In the genomic region with DNA sequence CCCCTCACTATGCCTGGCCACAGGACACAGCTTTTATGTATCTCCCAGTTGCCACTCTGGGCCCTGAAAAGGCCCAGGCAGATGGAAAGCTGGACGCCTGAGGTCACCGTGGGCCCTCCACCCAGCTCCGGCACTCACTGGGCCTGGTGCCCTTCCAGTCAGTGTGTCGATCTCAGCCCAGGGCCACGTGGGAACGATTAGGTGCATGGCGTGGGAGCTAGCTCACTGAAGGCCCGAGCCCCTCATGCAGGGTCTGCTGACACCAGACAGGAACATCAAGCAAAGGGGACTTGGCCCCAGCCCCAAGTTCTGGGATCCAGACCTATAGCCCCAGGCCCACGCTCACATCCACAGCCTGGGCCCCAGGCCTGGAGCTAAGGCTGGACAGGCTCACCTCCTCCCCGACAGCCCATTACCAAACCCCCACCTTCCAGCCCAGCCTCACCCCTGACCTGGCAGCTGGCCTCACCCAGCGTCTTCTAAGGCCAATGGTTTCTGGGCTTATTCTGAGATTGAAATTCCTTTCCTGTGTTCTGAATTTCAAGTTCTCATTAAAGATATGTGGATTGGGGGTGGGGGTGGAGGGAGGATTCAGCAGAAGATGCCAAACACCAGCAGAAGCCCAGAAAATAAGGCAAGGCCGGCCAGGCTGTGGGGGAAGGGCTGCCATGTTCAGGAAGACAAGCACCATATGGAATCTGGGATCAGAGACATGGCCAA, we compare ENCODE assay signal across 12 cellular contexts.
DNase-seq lines count a peak whose midpoint lies in the region; TF ChIP-seq lines count a peak whose summit lies in the region.
"Had no signal": no experiment of that assay in that cellular context is flagged by ENCODE, and none has a peak within 500 bp of the region (broad histone marks: within the 10 kb centered on the region; RNA-seq: fewer than 3 reads in every experiment).

No MANE protein-coding gene starts in this region.

- H3K9me2 ChIP-seq in MM.1S (replicated peaks; ENCODE audit: insufficient read depth, low read length), result no peaks in the 10 kb centered on the region

- no peak overlapping the region for H2AFZ ChIP-seq in MM.1S (ENCODE audit: low read length)

- no peaks in the 10 kb centered on the region for H4K20me1 ChIP-seq in MM.1S (ENCODE audit: insufficient read depth, low read length)

- POLR2A ChIA-PET in activated CD4-positive, alpha-beta memory T cell treated with anti-CD3 and anti-CD28 coated beads, Interleukin-2, amount 10 ng/mL, durations not matched to agents 7 days and 5 days (lab: Charles Lee), result no interaction called here

- no peak for TF ChIP-seq CTCF in brain (conservative IDR thresholded peaks at IDR 0.05)
- no peak for TF ChIP-seq CTCF in MM.1S (IDR thresholded peaks at IDR 0.05; ENCODE audit: low read length)

- peak overlapping the region in 1 of 5 experiments; percentile 39 for H3K4me3 Mint-ChIP-seq in brain
- no peak overlapping the region for H3K4me3 Mint-ChIP-seq in activated CD4-positive, alpha-beta memory T cell treated with anti-CD3 and anti-CD28 coated beads, Interleukin-2, amount 10 ng/mL, durations not matched to agents 7 days and 5 days
- H3K4me3 Mint-ChIP-seq: activated CD4-positive, alpha-beta T cell treated with anti-CD3 and anti-CD28 coated beads for 36 hours; stimulated activated naive CD8-positive, alpha-beta T cell treated with anti-CD3 and anti-CD28 coated beads, Interleukin-15, amount 100 ng/mL, for 72 hours had no signal

- DNase-seq in EL (peak; percentile 49), iris pigment epithelial cell (ENCODE audit: low read depth) (peak; percentile 30), KBM-7 (no peak), epidermal melanocyte (ENCODE audit: insufficient read length, low spot score) (no peak), MM.1S (no peak)
- DNase-seq in activated CD4-positive, alpha-beta memory T cell treated with anti-CD3 and anti-CD28 coated beads, Interleukin-2, amount 10 ng/mL, durations not matched to agents 7 days and 5 days, result no peak
- DNase-seq: activated CD4-positive, alpha-beta T cell treated with anti-CD3 and anti-CD28 coated beads for 36 hours; MV-4-11; SHP77 treated with DMSO at 0.1 percent for 48 hours; stimulated activated naive CD8-positive, alpha-beta T cell treated with anti-CD3 and anti-CD28 coated beads, Interleukin-15, amount 100 ng/mL, for 72 hours had no signal

- H3K27me3 ChIP-seq in skeletal muscle tissue (ENCODE audit: control insufficient read depth in 3 of 3, insufficient read depth in 3 of 3, low read length in 3 of 3) (peaks cover 0 to 2% (median 0%) of the 10 kb centered on the region in 3 donors), MM.1S (replicated peaks; ENCODE audit: insufficient read depth, low read length) (no peaks in the 10 kb centered on the region)

- H3K9ac ChIP-seq in skeletal muscle tissue (ENCODE audit: low read depth in 1 of 3, low read length in 3 of 3) (peak overlapping the region in 1 of 3 donors; percentile 16), MM.1S (ENCODE audit: low read length) (no peak overlapping the region)

- H3K9me3 Mint-ChIP-seq in brain, result peaks cover 0 to 5% (median 0%) of the 10 kb centered on the region in 5 experiments
- H3K9me3 Mint-ChIP-seq in activated CD4-positive, alpha-beta memory T cell treated with anti-CD3 and anti-CD28 coated beads, Interleukin-2, amount 10 ng/mL, durations not matched to agents 7 days and 5 days, result no peaks in the 10 kb centered on the region
- H3K9me3 Mint-ChIP-seq: stimulated activated naive CD8-positive, alpha-beta T cell treated with anti-CD3 and anti-CD28 coated beads, Interleukin-15, amount 100 ng/mL, for 72 hours had no signal

- H3K4me3 ChIP-seq in skeletal muscle tissue (ENCODE audit: low read length in 3 of 3) (no peak overlapping the region), MM.1S (ENCODE audit: low read length) (no peak overlapping the region)

- H3K4me2 ChIP-seq in MM.1S (ENCODE audit: low read depth, low read length), result no peak overlapping the region

- CTCF ChIA-PET in activated CD4-positive, alpha-beta memory T cell treated with anti-CD3 and anti-CD28 coated beads, Interleukin-2, amount 10 ng/mL, durations not matched to agents 7 days and 5 days (lab: Charles Lee), result no interaction called here

- H3F3A ChIP-seq in MM.1S (ENCODE audit: insufficient read depth, low read length), result no peaks in the 10 kb centered on the region

- H3K9me3 ChIP-seq in skeletal muscle tissue (ENCODE audit: control insufficient read depth in 3 of 3, low read length in 3 of 3) (no peaks in the 10 kb centered on the region), MM.1S (replicated peaks; ENCODE audit: insufficient read depth, low read length) (no peaks in the 10 kb centered on the region)

- H3K36me3 ChIP-seq in skeletal muscle tissue (ENCODE audit: control insufficient read depth in 3 of 3, insufficient read depth in 3 of 3, low read length in 3 of 3) (no peaks in the 10 kb centered on the region), MM.1S (replicated peaks; ENCODE audit: insufficient read depth, low read length) (no peaks in the 10 kb centered on the region)

- in situ Hi-C loops in KBM-7 (cut with MboI; ENCODE audit: low pct_unique_long_range_greater_than_20kb, low sequenced_read_pairs), result no loop called here

- no peaks in the 10 kb centered on the region for H3K36me3 Mint-ChIP-seq in brain
- H3K36me3 Mint-ChIP-seq in activated CD4-positive, alpha-beta memory T cell treated with anti-CD3 and anti-CD28 coated beads, Interleukin-2, amount 10 ng/mL, durations not matched to agents 7 days and 5 days (ENCODE audit: low read depth), result no peaks in the 10 kb centered on the region

- H3K27ac ChIP-seq in skeletal muscle tissue (ENCODE audit: low read depth, low read length) (peak overlapping the region; percentile 48), MM.1S (ENCODE audit: low read length) (no peak overlapping the region)

- peaks cover 58% of the 10 kb centered on the region for H3K4me1 Mint-ChIP-seq in brain
- H3K4me1 Mint-ChIP-seq in activated CD4-positive, alpha-beta memory T cell treated with anti-CD3 and anti-CD28 coated beads, Interleukin-2, amount 10 ng/mL, durations not matched to agents 7 days and 5 days, result no peaks in the 10 kb centered on the region
- H3K4me1 Mint-ChIP-seq: activated CD4-positive, alpha-beta T cell treated with anti-CD3 and anti-CD28 coated beads for 36 hours; stimulated activated naive CD8-positive, alpha-beta T cell treated with anti-CD3 and anti-CD28 coated beads, Interleukin-15, amount 100 ng/mL, for 72 hours had no signal

- peaks cover 61 to 81% (median 71%) of the 10 kb centered on the region in 3 donors for H3K4me1 ChIP-seq in skeletal muscle tissue (ENCODE audit: control insufficient read depth in 3 of 3, insufficient read depth in 3 of 3, low read length in 3 of 3)
- no peaks in the 10 kb centered on the region for H3K4me1 ChIP-seq in MM.1S (ENCODE audit: low read length)

- no peaks in the 10 kb centered on the region for H3K27me3 Mint-ChIP-seq in brain
- no peaks in the 10 kb centered on the region for H3K27me3 Mint-ChIP-seq in activated CD4-positive, alpha-beta memory T cell treated with anti-CD3 and anti-CD28 coated beads, Interleukin-2, amount 10 ng/mL, durations not matched to agents 7 days and 5 days
- H3K27me3 Mint-ChIP-seq: activated CD4-positive, alpha-beta T cell treated with anti-CD3 and anti-CD28 coated beads for 36 hours had no signal

- H3K27ac Mint-ChIP-seq in brain, result peak overlapping the region in 4 of 5 experiments; percentile 35 to 97 (median 62)
- H3K27ac Mint-ChIP-seq in activated CD4-positive, alpha-beta memory T cell treated with anti-CD3 and anti-CD28 coated beads, Interleukin-2, amount 10 ng/mL, durations not matched to agents 7 days and 5 days, result no peak overlapping the region
- H3K27ac Mint-ChIP-seq: activated CD4-positive, alpha-beta T cell treated with anti-CD3 and anti-CD28 coated beads for 36 hours had no signal

- no peaks in the 10 kb centered on the region for H3K79me2 ChIP-seq in MM.1S (ENCODE audit: low read length)

Comparison
In these comparisons a context has a peak if more than half of its experiments do, and no peak if none do; other contexts are left out.
1. DNase-seq: peak in EL (single experiment) and iris pigment epithelial cell (single experiment); none in KBM-7 (single experiment), epidermal melanocyte (single experiment), MM.1S (single experiment) and activated CD4-positive, alpha-beta memory T cell treated with anti-CD3 and anti-CD28 coated beads, Interleukin-2, amount 10 ng/mL, durations not matched to agents 7 days and 5 days (single experiment).